In genomic region chr20:1828786-1829131, GRCh38 we compare ENCODE assay signal across 21 cellular contexts.
DNase-seq lines count a peak whose midpoint lies in the region; ATAC-seq and TF ChIP-seq lines count a peak whose summit lies in the region.
"Had no signal": no experiment of that assay in that cellular context is flagged by ENCODE, and none has a peak within 500 bp of the region (broad histone marks: within the 10 kb centered on the region; RNA-seq: fewer than 3 reads in every experiment).

No MANE protein-coding gene starts in this region.

- no peak for ATAC-seq in stimulated activated memory B cell treated with anti-CD40 and anti-IgM and Interleukin-4, amounts not matched to agents 10 μg/mL and 1 μg/mL and 100 μg/mL, for 72 hours
- no peak for ATAC-seq in stimulated activated naive CD8-positive, alpha-beta T cell treated with anti-CD3 and anti-CD28 coated beads, Interleukin-15, Interleukin-2, amounts not matched to agents 100 U/mL and 50 U/mL, for 24 hours
- ATAC-seq in GM21529 (IDR thresholded peaks at IDR 0.05; ENCODE audit: unreplicated experiment): no peak
- ATAC-seq: activated CD8-positive, alpha-beta T cell treated with anti-CD3 and anti-CD28 coated beads, Interleukin-2, amount 10 ng/mL, durations not matched to agents 7 days and 5 days; activated naive CD4-positive, alpha-beta T cell treated with anti-CD3 and anti-CD28 coated beads, Interleukin-2, amount 50 U/mL, for 72 hours; naive thymus-derived CD4-positive, alpha-beta T cell; stimulated activated naive CD8-positive, alpha-beta T cell treated with anti-CD3 and anti-CD28 coated beads, Interleukin-15, amount 100 ng/mL, for 72 hours had no signal

- no peaks in the 10 kb centered on the region for H3K4me1 ChIP-seq in hepatocyte (ENCODE audit: insufficient read depth)

- 86% methylated on average over 1 of the region's 1 CpG for WGBS in hepatocyte (ENCODE audit: low lambda C conversion rate, missing lambda C conversion rate)

- H3K4me1 Mint-ChIP-seq in HFFc6 (ENCODE audit: low read depth) (peaks cover 74% of the 10 kb centered on the region), brain (peaks cover 34% of the 10 kb centered on the region)
- peaks cover 58% of the 10 kb centered on the region for H3K4me1 Mint-ChIP-seq in stimulated activated memory B cell treated with anti-CD40 and anti-IgM and Interleukin-4, amounts not matched to agents 10 μg/mL and 1 μg/mL and 100 μg/mL, for 72 hours
- H3K4me1 Mint-ChIP-seq: immature natural killer cell; stimulated activated naive CD8-positive, alpha-beta T cell treated with anti-CD3 and anti-CD28 coated beads, Interleukin-15, amount 100 ng/mL, for 72 hours had no signal

- H3K27ac ChIP-seq in hepatocyte: peak overlapping the region; percentile 69

- no peaks in the 10 kb centered on the region for H3K9me2 ChIP-seq in hepatocyte (replicated peaks; ENCODE audit: insufficient read depth)

- no peaks in the 10 kb centered on the region for H3K27me3 ChIP-seq in hepatocyte

- DNase-seq in HFFc6 (no peak), hepatocyte (ENCODE audit: low spot score) (no peak), NCI-H1417 (lab: John Stamatoyannopoulos, UW) (no peak), NCI-H1048 (lab: John Stamatoyannopoulos, UW) (no peak)
- no peak for DNase-seq in stimulated activated naive CD8-positive, alpha-beta T cell treated with anti-CD3 and anti-CD28 coated beads, Interleukin-15, Interleukin-2, amounts not matched to agents 100 U/mL and 50 U/mL, for 24 hours
- DNase-seq: activated CD8-positive, alpha-beta T cell treated with anti-CD3 and anti-CD28 coated beads, Interleukin-2, amount 10 ng/mL, durations not matched to agents 7 days and 5 days; activated T-cell treated with anti-CD3 and anti-CD28 coated beads, Interleukin-2, amount 50 U/mL, for 48 hours; effector CD4-positive, alpha-beta T cell; GOT3; immature natural killer cell; naive thymus-derived CD4-positive, alpha-beta T cell; NCI-H2029 treated with DMSO at 0.1 percent for 48 hours; SIG-M5; stimulated activated naive CD8-positive, alpha-beta T cell treated with anti-CD3 and anti-CD28 coated beads, Interleukin-15, amount 100 ng/mL, for 72 hours; T-helper 2 cell had no signal

- H3K4me2 ChIP-seq in hepatocyte: no peak overlapping the region

- no peaks in the 10 kb centered on the region for H3K9me3 ChIP-seq in hepatocyte (ENCODE audit: low read depth)

- no peaks in the 10 kb centered on the region for H3K36me3 Mint-ChIP-seq in HFFc6 (ENCODE audit: low read depth)
- H3K36me3 Mint-ChIP-seq in brain: no peaks in the 10 kb centered on the region
- peaks cover 8% of the 10 kb centered on the region for H3K36me3 Mint-ChIP-seq in stimulated activated memory B cell treated with anti-CD40 and anti-IgM and Interleukin-4, amounts not matched to agents 10 μg/mL and 1 μg/mL and 100 μg/mL, for 72 hours

- H3K27ac Mint-ChIP-seq in HFFc6 (peak overlapping the region; percentile 38; the same call in 1 of the 2 replicates), brain (peak overlapping the region in 3 of 5 experiments; percentile 68 to 95 (median 82))
- peak overlapping the region; percentile 57 for H3K27ac Mint-ChIP-seq in stimulated activated memory B cell treated with anti-CD40 and anti-IgM and Interleukin-4, amounts not matched to agents 10 μg/mL and 1 μg/mL and 100 μg/mL, for 72 hours
- H3K27ac Mint-ChIP-seq: activated CD8-positive, alpha-beta T cell treated with anti-CD3 and anti-CD28 coated beads, Interleukin-2, amount 10 ng/mL, durations not matched to agents 7 days and 5 days; IgD-negative memory B cell; immature natural killer cell; naive thymus-derived CD4-positive, alpha-beta T cell; stimulated activated naive CD8-positive, alpha-beta T cell treated with anti-CD3 and anti-CD28 coated beads, Interleukin-15, amount 100 ng/mL, for 72 hours had no signal

- H3K79me2 ChIP-seq in hepatocyte: no peaks in the 10 kb centered on the region

- H3K4me3 Mint-ChIP-seq in HFFc6 (no peak overlapping the region), brain (no peak overlapping the region)
- H3K4me3 Mint-ChIP-seq in stimulated activated memory B cell treated with anti-CD40 and anti-IgM and Interleukin-4, amounts not matched to agents 10 μg/mL and 1 μg/mL and 100 μg/mL, for 72 hours: peak overlapping the region; percentile 4
- H3K4me3 Mint-ChIP-seq: activated CD8-positive, alpha-beta T cell treated with anti-CD3 and anti-CD28 coated beads, Interleukin-2, amount 10 ng/mL, durations not matched to agents 7 days and 5 days; IgD-negative memory B cell; immature natural killer cell; naive thymus-derived CD4-positive, alpha-beta T cell; stimulated activated naive CD8-positive, alpha-beta T cell treated with anti-CD3 and anti-CD28 coated beads, Interleukin-15, amount 100 ng/mL, for 72 hours had no signal

- peaks cover 1% of the 10 kb centered on the region for H3K27me3 Mint-ChIP-seq in HFFc6 (ENCODE audit: insufficient read depth)
- H3K27me3 Mint-ChIP-seq in brain: peaks cover 3% of the 10 kb centered on the region
- peaks cover 6% of the 10 kb centered on the region for H3K27me3 Mint-ChIP-seq in stimulated activated memory B cell treated with anti-CD40 and anti-IgM and Interleukin-4, amounts not matched to agents 10 μg/mL and 1 μg/mL and 100 μg/mL, for 72 hours

- no peak overlapping the region for H2AFZ ChIP-seq in hepatocyte

- TF ChIP-seq CTCF in HFFc6 (IDR thresholded peaks at IDR 0.05) (no peak), brain (conservative IDR thresholded peaks at IDR 0.05) (no peak), hepatocyte (IDR thresholded peaks at IDR 0.05; ENCODE audit: poor library complexity) (no peak)

- no peaks in the 10 kb centered on the region for H3K36me3 ChIP-seq in hepatocyte (replicated peaks; ENCODE audit: insufficient read depth, low read depth)

- no peaks in the 10 kb centered on the region for H4K20me1 ChIP-seq in hepatocyte (ENCODE audit: insufficient read depth, poor library complexity, severe bottlenecking)

- H3K4me3 ChIP-seq in hepatocyte: no peak overlapping the region
- H3K4me3 ChIP-seq: lung had no signal

- H3K9me3 Mint-ChIP-seq in HFFc6 (no peaks in the 10 kb centered on the region), brain (peaks cover 0 to 13% (median 12%) of the 10 kb centered on the region in 5 experiments)
- peaks cover 7% of the 10 kb centered on the region for H3K9me3 Mint-ChIP-seq in stimulated activated memory B cell treated with anti-CD40 and anti-IgM and Interleukin-4, amounts not matched to agents 10 μg/mL and 1 μg/mL and 100 μg/mL, for 72 hours
